In genomic region chr1:11406845-11407244, GRCh38 we compare ENCODE assay signal across 21 cellular contexts.
A peak's percentile ranks its signal among the peaks of the same experiment; 100 is the strongest.
DNase-seq lines count a peak whose midpoint lies in the region; ATAC-seq lines count a peak whose summit lies in the region.
"Had no signal": no experiment of that assay in that cellular context is flagged by ENCODE, and none has a peak within 500 bp of the region (broad histone marks: within the 10 kb centered on the region; RNA-seq: fewer than 3 reads in every experiment).

No MANE protein-coding gene starts in this region.

- H3K4me3 ChIP-seq in CD4-positive, CD25-positive, alpha-beta regulatory T cell (ENCODE audit: low read depth, low read length) = peak overlapping the region; percentile 19
- H3K4me3 ChIP-seq: smooth muscle cell had no signal

- no peak for DNase-seq in T-helper 1 cell
- DNase-seq in CD4-positive, CD25-positive, alpha-beta regulatory T cell = no peak
- no peak for DNase-seq in T-cell
- DNase-seq in activated naive CD8-positive, alpha-beta T cell treated with anti-CD3 and anti-CD28 coated beads, Interleukin-2, amount 50 U/mL, for 24 hours = no peak
- DNase-seq in NCI-H1436 (lab: John Stamatoyannopoulos, UW) = no peak
- DNase-seq in NCI-H446 (lab: John Stamatoyannopoulos, UW) = no peak
- DNase-seq in NCI-H774 (lab: John Stamatoyannopoulos, UW) = no peak
- DNase-seq: anterior cingulate cortex; COR-L47; glutamatergic neuron; HFFc6; Karpas-422; NCI-H2029; NCI-H226; occipital lobe; SHP77 treated with DMSO at 0.1 percent for 48 hours; stimulated activated CD4-positive, alpha-beta T cell treated with anti-CD3 and anti-CD28 coated beads, Interleukin-4, amount 100 ng/mL, for 1 hour; trophoblast cell had no signal

- H3K36me3 ChIP-seq in CD4-positive, CD25-positive, alpha-beta regulatory T cell (ENCODE audit: control insufficient read depth, insufficient read depth, low read length) = no peaks in the 10 kb centered on the region

- no peaks in the 10 kb centered on the region for H3K9me3 ChIP-seq in CD4-positive, CD25-positive, alpha-beta regulatory T cell (ENCODE audit: control insufficient read depth in 2 of 2, low read length in 2 of 2)

- H3K4me3 Mint-ChIP-seq in T-helper 1 cell treated with Interleukin-12 subunit alpha and Interleukin-12 subunit beta and Interleukin-4 antibody, amounts not matched to agents 30 μg/mL and 1 μg/mL, for 36 hours = peak overlapping the region; percentile 42
- peak overlapping the region in 3 of 4 donors; percentile 8 to 51 (median 38) for H3K4me3 Mint-ChIP-seq in CD4-positive, CD25-positive, alpha-beta regulatory T cell
- peak overlapping the region in 2 of 3 donors; percentile 35 to 71 for H3K4me3 Mint-ChIP-seq in T-cell
- peak overlapping the region; percentile 25 for H3K4me3 Mint-ChIP-seq in activated naive CD8-positive, alpha-beta T cell treated with anti-CD3 and anti-CD28 coated beads, Interleukin-2, amount 50 U/mL, for 24 hours
- H3K4me3 Mint-ChIP-seq: HFFc6 had no signal

- no peaks in the 10 kb centered on the region for H3K27me3 ChIP-seq in CD4-positive, CD25-positive, alpha-beta regulatory T cell (ENCODE audit: control insufficient read depth, insufficient read depth, low read length)

- H3K36me3 Mint-ChIP-seq in T-helper 1 cell treated with Interleukin-12 subunit alpha and Interleukin-12 subunit beta and Interleukin-4 antibody, amounts not matched to agents 30 μg/mL and 1 μg/mL, for 36 hours (ENCODE audit: low read depth) = peaks cover 15% of the 10 kb centered on the region
- H3K36me3 Mint-ChIP-seq in CD4-positive, CD25-positive, alpha-beta regulatory T cell = no peaks in the 10 kb centered on the region
- H3K36me3 Mint-ChIP-seq in T-cell = peaks cover 4% of the 10 kb centered on the region
- H3K36me3 Mint-ChIP-seq in activated naive CD8-positive, alpha-beta T cell treated with anti-CD3 and anti-CD28 coated beads, Interleukin-2, amount 50 U/mL, for 24 hours (ENCODE audit: low read depth) = peaks cover 7% of the 10 kb centered on the region

- H3K27ac Mint-ChIP-seq in T-helper 1 cell treated with Interleukin-12 subunit alpha and Interleukin-12 subunit beta and Interleukin-4 antibody, amounts not matched to agents 30 μg/mL and 1 μg/mL, for 36 hours = peak overlapping the region; percentile 58
- H3K27ac Mint-ChIP-seq in CD4-positive, CD25-positive, alpha-beta regulatory T cell = peak overlapping the region; percentile 17 to 94 (median 92)
- peak overlapping the region; percentile 83 to 85 for H3K27ac Mint-ChIP-seq in T-cell
- peak overlapping the region; percentile 67 for H3K27ac Mint-ChIP-seq in activated naive CD8-positive, alpha-beta T cell treated with anti-CD3 and anti-CD28 coated beads, Interleukin-2, amount 50 U/mL, for 24 hours
- H3K27ac Mint-ChIP-seq: HFFc6 had no signal

- ATAC-seq in CD4-positive, CD25-positive, alpha-beta regulatory T cell (ENCODE audit: low read depth in 2 of 2) = peak in 1 of 2 donors; percentile 7
- no peak for ATAC-seq in T-cell (replicated peaks in 1 of 4)
- ATAC-seq in activated naive CD8-positive, alpha-beta T cell treated with anti-CD3 and anti-CD28 coated beads, Interleukin-2, amount 50 U/mL, for 24 hours = no peak

- no peak overlapping the region for H3K27ac ChIP-seq in CD4-positive, CD25-positive, alpha-beta regulatory T cell (ENCODE audit: insufficient read depth, low read length, poor library complexity, severe bottlenecking)
- H3K27ac ChIP-seq: 22Rv1 had no signal

- peaks cover 46% of the 10 kb centered on the region for H3K9me3 Mint-ChIP-seq in T-helper 1 cell treated with Interleukin-12 subunit alpha and Interleukin-12 subunit beta and Interleukin-4 antibody, amounts not matched to agents 30 μg/mL and 1 μg/mL, for 36 hours
- H3K9me3 Mint-ChIP-seq in CD4-positive, CD25-positive, alpha-beta regulatory T cell = peaks cover 0 to 3% (median 0%) of the 10 kb centered on the region in 7 donors
- H3K9me3 Mint-ChIP-seq in T-cell = peaks cover 2 to 11% (median 4%) of the 10 kb centered on the region in 3 donors
- H3K9me3 Mint-ChIP-seq in activated naive CD8-positive, alpha-beta T cell treated with anti-CD3 and anti-CD28 coated beads, Interleukin-2, amount 50 U/mL, for 24 hours = peaks cover 5% of the 10 kb centered on the region
- H3K9me3 Mint-ChIP-seq: HFFc6 had no signal

- H3K4me1 Mint-ChIP-seq in T-helper 1 cell treated with Interleukin-12 subunit alpha and Interleukin-12 subunit beta and Interleukin-4 antibody, amounts not matched to agents 30 μg/mL and 1 μg/mL, for 36 hours (ENCODE audit: low read depth) = peaks cover 28% of the 10 kb centered on the region
- H3K4me1 Mint-ChIP-seq in CD4-positive, CD25-positive, alpha-beta regulatory T cell = peaks cover 10 to 43% (median 22%) of the 10 kb centered on the region in 4 donors
- H3K4me1 Mint-ChIP-seq in T-cell = peaks cover 45 to 59% (median 55%) of the 10 kb centered on the region in 3 donors
- peaks cover 33% of the 10 kb centered on the region for H3K4me1 Mint-ChIP-seq in activated naive CD8-positive, alpha-beta T cell treated with anti-CD3 and anti-CD28 coated beads, Interleukin-2, amount 50 U/mL, for 24 hours

- POLR2A ChIA-PET in T-cell (lab: Charles Lee) = no interaction called here

- CTCF ChIA-PET in T-cell (lab: Charles Lee) = no interaction called here

- H3K4me1 ChIP-seq in CD4-positive, CD25-positive, alpha-beta regulatory T cell (ENCODE audit: control insufficient read depth, insufficient read depth, low read length, poor library complexity, severe bottlenecking) = peaks cover 12% of the 10 kb centered on the region

- no peaks in the 10 kb centered on the region for H3K27me3 Mint-ChIP-seq in T-helper 1 cell treated with Interleukin-12 subunit alpha and Interleukin-12 subunit beta and Interleukin-4 antibody, amounts not matched to agents 30 μg/mL and 1 μg/mL, for 36 hours (ENCODE audit: low read depth)
- H3K27me3 Mint-ChIP-seq in CD4-positive, CD25-positive, alpha-beta regulatory T cell = peaks cover 6% of the 10 kb centered on the region
- H3K27me3 Mint-ChIP-seq in T-cell = no peaks in the 10 kb centered on the region
- H3K27me3 Mint-ChIP-seq in activated naive CD8-positive, alpha-beta T cell treated with anti-CD3 and anti-CD28 coated beads, Interleukin-2, amount 50 U/mL, for 24 hours = no peaks in the 10 kb centered on the region
